In genomic region chr18:12424252-12424651, GRCh38 we compare ENCODE assay signal across 9 cellular contexts.
"Had no signal": no experiment of that assay in that cellular context is flagged by ENCODE, and none has a peak within 500 bp of the region (broad histone marks: within the 10 kb centered on the region; RNA-seq: fewer than 3 reads in every experiment).

No MANE protein-coding gene starts in this region.

- H3K4me3 ChIP-seq: GM23248, HAP-1, K562 had no signal

- FAIRE-seq: HepG2, K562 had no signal

- DNase-seq: GM23248, GOT3, H7, HFFc6 had no signal

- ATAC-seq: HCT116, HepG2, K562 had no signal

- H2AFZ ChIP-seq: GM23248 had no signal

- H3K27ac Mint-ChIP-seq: HFFc6 had no signal

- H3K9me3 ChIP-seq: HAP-1 had no signal

- H3K4me3 Mint-ChIP-seq: HFFc6 had no signal

- H3K9me3 Mint-ChIP-seq: HFFc6 had no signal

- H3K9ac ChIP-seq: GM23248 had no signal

- H3K27ac ChIP-seq: GM23248, HL-60 had no signal
